ENCODE assay signal across 20 cellular contexts in the genomic region with DNA sequence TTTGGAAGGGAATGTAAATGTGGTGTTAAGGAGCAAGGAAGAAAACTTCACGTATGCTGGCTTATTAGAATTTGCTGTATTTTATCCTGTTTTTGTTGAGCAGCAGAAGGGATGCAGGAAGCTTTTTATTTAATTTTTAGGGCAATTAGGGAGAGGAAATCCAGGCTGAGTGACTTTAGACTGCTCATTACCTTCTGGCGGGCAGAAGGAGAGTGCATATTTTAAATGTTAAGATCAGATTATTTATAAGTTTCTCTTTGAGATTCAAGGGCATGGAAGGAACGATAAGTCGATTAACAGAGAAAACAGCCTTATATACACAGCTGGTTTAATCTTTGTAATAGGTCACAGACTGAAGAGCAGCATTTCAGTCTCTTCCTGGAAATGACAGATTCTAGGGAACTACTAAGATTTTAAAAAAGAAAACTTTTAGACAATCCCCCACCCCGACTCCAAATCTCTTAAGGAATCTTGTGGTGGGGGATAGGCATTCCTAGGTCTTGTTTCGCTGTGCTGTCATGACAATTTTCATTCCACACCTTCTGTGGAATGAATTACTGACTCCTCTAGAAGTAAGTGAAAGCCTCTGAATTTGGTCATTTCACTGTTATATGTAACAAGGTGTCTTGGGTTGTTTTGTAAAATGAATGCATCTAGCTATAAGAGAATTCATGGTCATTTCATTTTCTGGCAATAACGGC.
A peak's percentile ranks its signal among the peaks of the same experiment; 100 is the strongest.
DNase-seq lines count a peak whose midpoint lies in the region; ATAC-seq and TF ChIP-seq lines count a peak whose summit lies in the region.
"Had no signal": no experiment of that assay in that cellular context is flagged by ENCODE, and none has a peak within 500 bp of the region (broad histone marks: within the 10 kb centered on the region; RNA-seq: fewer than 3 reads in every experiment).

No MANE protein-coding gene starts in this region.

- in situ Hi-C loops in astrocyte of the cerebellum (cut with HindIII; ENCODE audit: low sequenced_read_pairs), result no loop called here

- no peak overlapping the region for H2BK120ac ChIP-seq in mesendoderm (ENCODE audit: low read depth, low read length)

- H3K27ac ChIP-seq in mesendoderm (ENCODE audit: low read depth, low read length), result no peak overlapping the region
- peak overlapping the region; percentile 36 to 68 (median 57) for H3K27ac ChIP-seq in thyroid gland
- H3K27ac ChIP-seq: 22Rv1, body of pancreas, stomach, transverse colon had no signal

- H4K8ac ChIP-seq in mesendoderm (ENCODE audit: low read depth, low read length), result no peak overlapping the region

- no peaks in the 10 kb centered on the region for H3K9me3 ChIP-seq in thyroid gland
- H3K9me3 ChIP-seq: body of pancreas, stomach, transverse colon had no signal

- H3K36me3 ChIP-seq in mesendoderm (ENCODE audit: control insufficient read depth, insufficient read depth, low read length), result no peaks in the 10 kb centered on the region
- H3K36me3 ChIP-seq in thyroid gland, result no peaks in the 10 kb centered on the region
- H3K36me3 ChIP-seq: stomach, transverse colon had no signal

- H3K79me1 ChIP-seq in mesendoderm (ENCODE audit: low read length), result no peaks in the 10 kb centered on the region

- no peak for ATAC-seq in HG03520 (IDR thresholded peaks at IDR 0.05; ENCODE audit: unreplicated experiment)
- ATAC-seq: body of pancreas, K562 had no signal

- H3K27me3 ChIP-seq in mesendoderm (ENCODE audit: insufficient read depth, low read length, poor library complexity), result no peaks in the 10 kb centered on the region
- H3K27me3 ChIP-seq in thyroid gland, result no peaks in the 10 kb centered on the region
- H3K27me3 ChIP-seq: body of pancreas had no signal

- H2AK5ac ChIP-seq in mesendoderm (ENCODE audit: low read length), result no peak overlapping the region

- no peaks in the 10 kb centered on the region for H3K79me2 ChIP-seq in mesendoderm (ENCODE audit: control insufficient read depth, insufficient read depth, low read length)

- no CpG with 5 or more reads among the region's 7 CpGs for WGBS in mesendoderm (ENCODE audit: extremely low coverage, insufficient coverage, low lambda C conversion rate)
- 36% methylated on average over 7 of the region's 7 CpGs for WGBS in thyroid gland, 2 donors

- H3K23ac ChIP-seq in mesendoderm (ENCODE audit: low read length), result no peak overlapping the region

- no peak overlapping the region for H3K4ac ChIP-seq in mesendoderm (ENCODE audit: low read depth, low read length)

- no peak overlapping the region for H4K5ac ChIP-seq in mesendoderm (ENCODE audit: low read length)

- H2BK5ac ChIP-seq in mesendoderm (ENCODE audit: low read length), result no peak overlapping the region

- H3K56ac ChIP-seq in mesendoderm (ENCODE audit: low read length), result no peak overlapping the region

- no peak overlapping the region for H2BK15ac ChIP-seq in mesendoderm (replicated peaks; ENCODE audit: low read depth)

- H3K18ac ChIP-seq in mesendoderm (ENCODE audit: low read length), result peak overlapping the region; percentile 28

- no peak overlapping the region for H3K4me2 ChIP-seq in mesendoderm (ENCODE audit: low read length)

- no peak for TF ChIP-seq CTCF in astrocyte of the cerebellum (IDR thresholded peaks at IDR 0.05; ENCODE audit: low read depth, low read length, missing control alignments)
- no peak for TF ChIP-seq CTCF in thyroid gland (IDR thresholded peaks at IDR 0.05)

- intact Hi-C loops in thyroid gland (cut with DNase I), result no loop called here

- no peak for TF ChIP-seq POLR2A in thyroid gland (IDR thresholded peaks at IDR 0.05)

- no peak overlapping the region for H3K9ac ChIP-seq in mesendoderm (ENCODE audit: low read length)

- no peaks in the 10 kb centered on the region for H3K4me1 ChIP-seq in mesendoderm (ENCODE audit: control insufficient read depth, low read depth, low read length)
- peaks cover 22 to 38% of the 10 kb centered on the region in 2 donors for H3K4me1 ChIP-seq in thyroid gland
- H3K4me1 ChIP-seq: body of pancreas, stomach, transverse colon had no signal

- DNase-seq in DMS 273 (lab: John Stamatoyannopoulos, UW; ENCODE audit: unreplicated experiment) (peak; percentile 13), DMS 273 treated with DMSO at 0.1 percent for 48 hours (lab: John Stamatoyannopoulos, UW) (no peak), astrocyte of the cerebellum (ENCODE audit: low read depth) (peak; percentile 27), mesendoderm (peak; percentile 42), thyroid gland (no peak), T-helper 2 cell (no peak), cerebellar nuclear complex (lab: John Stamatoyannopoulos, UW) (no peak)
- DNase-seq: activated CD4-positive, alpha-beta T cell treated with anti-CD3 and anti-CD28 coated beads, Interleukin-2, amount 10 ng/mL, durations not matched to agents 7 days and 5 days; effector CD8-positive, alpha-beta T cell; GDM1; NCI-H1694 treated with DMSO at 0.1 percent for 48 hours; NCI-H526 treated with DMSO at 0.1 percent for 48 hours; nephron progenitor cell; stomach; T1000; transverse colon had no signal

- no peak overlapping the region for H3K4me3 ChIP-seq in astrocyte of the cerebellum (ENCODE audit: low read depth, low read length)
- no peak overlapping the region for H3K4me3 ChIP-seq in mesendoderm (ENCODE audit: low read length)
- H3K4me3 ChIP-seq in thyroid gland (replicated peaks in 1 of 3), result no peak overlapping the region
- H3K4me3 ChIP-seq: body of pancreas, K562, stomach, transverse colon had no signal

Comparison
In these comparisons a context has a peak if more than half of its experiments do, and no peak if none do; other contexts are left out.
1. DNase-seq: peak in DMS 273 (single experiment), astrocyte of the cerebellum (single experiment) and mesendoderm (single experiment); none in DMS 273 treated with DMSO at 0.1 percent for 48 hours (single experiment), thyroid gland (0 of 2), T-helper 2 cell (0 of 5) and cerebellar nuclear complex (0 of 2).